ENCODE assay signal across 8 cellular contexts in the genomic region with DNA sequence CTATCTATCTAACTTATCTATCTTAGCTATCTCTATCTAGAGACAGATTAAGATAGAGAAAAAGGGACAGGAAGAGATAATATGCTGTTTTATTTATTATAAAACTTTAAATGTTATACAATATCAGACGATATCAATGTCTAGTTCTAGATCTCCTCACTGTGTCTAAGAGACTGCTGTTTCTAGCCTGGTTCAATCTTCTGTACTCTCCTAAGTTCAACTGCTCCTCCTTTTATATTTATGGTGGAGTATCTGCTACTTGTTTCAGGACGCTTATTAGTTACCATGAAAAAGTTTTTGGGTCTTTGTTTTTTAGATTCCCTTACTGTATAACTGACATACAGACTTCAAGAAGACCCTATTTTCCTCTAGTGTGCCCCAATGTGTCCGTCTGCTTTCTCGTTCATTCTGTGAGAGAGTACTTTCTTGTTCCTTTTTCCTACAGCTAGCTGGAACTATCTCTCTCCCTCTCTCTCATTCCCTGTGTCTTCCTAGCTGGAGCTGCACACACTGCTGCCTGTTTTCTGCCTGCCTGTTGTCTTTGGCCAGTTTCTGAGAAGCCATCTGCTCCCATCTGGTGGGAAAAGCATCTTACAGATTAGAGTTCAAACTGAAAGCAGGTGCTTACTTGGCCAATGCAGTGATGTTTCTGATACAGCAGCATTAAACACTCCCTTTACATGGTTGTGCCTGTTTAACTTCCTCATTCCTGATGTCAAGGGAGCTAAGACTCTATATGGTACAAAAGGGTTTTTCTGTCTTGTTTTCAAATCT. TPM values are rescaled to one million over a fixed set of nuclear protein-coding genes. Genes with fewer than 3 reads are reported as not detected.
A peak's percentile ranks its signal among the peaks of the same experiment; 100 is the strongest.
DNase-seq lines count a peak whose midpoint lies in the region; ATAC-seq, FAIRE-seq and TF ChIP-seq lines count a peak whose summit lies in the region.

No MANE protein-coding gene starts in this region.

- no peak for TF ChIP-seq POLR2A in adrenal gland (IDR thresholded peaks at IDR 0.05)

- no peaks in the 10 kb centered on the region for H3K36me3 Mint-ChIP-seq in T-helper 1 cell treated with Interleukin-12 subunit alpha and Interleukin-12 subunit beta and Interleukin-4 antibody, amounts not matched to agents 30 μg/mL and 1 μg/mL, for 36 hours (ENCODE audit: low read depth)
- H3K36me3 Mint-ChIP-seq in natural killer cell treated with Interleukin-12 subunit alpha and Interleukin-12 subunit beta and Interleukin-15 and Interleukin-18, amount 100 ng/mL, for 72 hours: no peaks in the 10 kb centered on the region

- H3K27me3 ChIP-seq in BE2C (peaks cover 19% of the 10 kb centered on the region), adrenal gland (no peaks in the 10 kb centered on the region)

- no peaks in the 10 kb centered on the region for H3K36me3 ChIP-seq in BE2C
- no peaks in the 10 kb centered on the region for H3K36me3 ChIP-seq in adrenal gland (replicated peaks in 1 of 2)

- no peaks in the 10 kb centered on the region for H3K9me3 Mint-ChIP-seq in T-helper 1 cell treated with Interleukin-12 subunit alpha and Interleukin-12 subunit beta and Interleukin-4 antibody, amounts not matched to agents 30 μg/mL and 1 μg/mL, for 36 hours
- no peaks in the 10 kb centered on the region for H3K9me3 Mint-ChIP-seq in natural killer cell treated with Interleukin-12 subunit alpha and Interleukin-12 subunit beta and Interleukin-15 and Interleukin-18, amount 100 ng/mL, for 72 hours

- WGBS in adrenal gland, 4 donors: 26 to 30% (median 29%) methylated on average over 4 of the region's 4 CpGs

- H3K27ac ChIP-seq in adrenal gland: no peak overlapping the region

- peaks cover 3% of the 10 kb centered on the region for H3K27me3 Mint-ChIP-seq in T-helper 1 cell treated with Interleukin-12 subunit alpha and Interleukin-12 subunit beta and Interleukin-4 antibody, amounts not matched to agents 30 μg/mL and 1 μg/mL, for 36 hours (ENCODE audit: low read depth)
- no peaks in the 10 kb centered on the region for H3K27me3 Mint-ChIP-seq in natural killer cell treated with Interleukin-12 subunit alpha and Interleukin-12 subunit beta and Interleukin-15 and Interleukin-18, amount 100 ng/mL, for 72 hours

- TF ChIP-seq CTCF in BE2C (IDR thresholded peaks at IDR 0.05; ENCODE audit: low read depth, low read length): no peak
- no peak for TF ChIP-seq CTCF in adrenal gland (IDR thresholded peaks at IDR 0.05)

- no peaks in the 10 kb centered on the region for H3K9me3 ChIP-seq in BE2C
- H3K9me3 ChIP-seq in adrenal gland (replicated peaks in 1 of 3): no peaks in the 10 kb centered on the region

- ATAC-seq in HG03439 (IDR thresholded peaks at IDR 0.05; ENCODE audit: unreplicated experiment): peak; percentile 40
- ATAC-seq in natural killer cell treated with Interleukin-12 subunit alpha and Interleukin-12 subunit beta and Interleukin-15 and Interleukin-18, amount 100 ng/mL, for 72 hours: no peak

- no peak overlapping the region for H3K27ac Mint-ChIP-seq in T-helper 1 cell treated with Interleukin-12 subunit alpha and Interleukin-12 subunit beta and Interleukin-4 antibody, amounts not matched to agents 30 μg/mL and 1 μg/mL, for 36 hours
- peak overlapping the region in 1 of 2 donors; percentile 21 for H3K27ac Mint-ChIP-seq in natural killer cell treated with Interleukin-12 subunit alpha and Interleukin-12 subunit beta and Interleukin-15 and Interleukin-18, amount 100 ng/mL, for 72 hours

- intact Hi-C loops in adrenal gland (cut with DNase I): loop anchor here (5.0 to 10.0 kb wide), 2 partner anchors 624 to 627 kb away; no protein-coding TSS in a partner anchor

- H3K4me3 Mint-ChIP-seq in T-helper 1 cell treated with Interleukin-12 subunit alpha and Interleukin-12 subunit beta and Interleukin-4 antibody, amounts not matched to agents 30 μg/mL and 1 μg/mL, for 36 hours: peak overlapping the region; percentile 63
- peak overlapping the region; percentile 22 for H3K4me3 Mint-ChIP-seq in natural killer cell treated with Interleukin-12 subunit alpha and Interleukin-12 subunit beta and Interleukin-15 and Interleukin-18, amount 100 ng/mL, for 72 hours

- DNase-seq in BE2C (peak; percentile 15), GM19239 (ENCODE audit: insufficient read length, low spot score) (no peak), kidney tubule cell (ENCODE audit: low spot score) (no peak), KG1 (lab: John Stamatoyannopoulos, UW) (no peak), adrenal gland (no peak)
- no peak for DNase-seq in natural killer cell treated with Interleukin-12 subunit alpha and Interleukin-12 subunit beta and Interleukin-15 and Interleukin-18, amount 100 ng/mL, for 72 hours (ENCODE audit: low spot score)

- peak; percentile 28 for FAIRE-seq in GM19239 (lab: Jason Lieb, UNC)

- H3K4me1 Mint-ChIP-seq in T-helper 1 cell treated with Interleukin-12 subunit alpha and Interleukin-12 subunit beta and Interleukin-4 antibody, amounts not matched to agents 30 μg/mL and 1 μg/mL, for 36 hours (ENCODE audit: low read depth): peaks cover 18% of the 10 kb centered on the region
- peaks cover 10 to 20% of the 10 kb centered on the region in 2 donors for H3K4me1 Mint-ChIP-seq in natural killer cell treated with Interleukin-12 subunit alpha and Interleukin-12 subunit beta and Interleukin-15 and Interleukin-18, amount 100 ng/mL, for 72 hours (ENCODE audit: low read depth in 2 of 2)

- H3K4me3 ChIP-seq in BE2C (ENCODE audit: low read depth, low read length) (no peak overlapping the region), adrenal gland (no peak overlapping the region)

- H3K4me1 ChIP-seq in BE2C (no peaks in the 10 kb centered on the region), adrenal gland (replicated peaks in 1 of 2) (no peaks in the 10 kb centered on the region)

RNA-seq across cellular contexts. Expression of gene ARL4A, which starts 49.4 kb away (rescaled TPM):
- polyA plus RNA-seq in BE2C (2012; ENCODE audit: insufficient read depth, insufficient read length, low read depth): 5.4 TPM
- 10 to 100 TPM in 1 of 2 donors, 1 to 10 TPM in 1; 9.4 to 16.3 TPM for total RNA-seq in natural killer cell treated with Interleukin-12 subunit alpha and Interleukin-12 subunit beta and Interleukin-15 and Interleukin-18, amount 100 ng/mL, for 72 hours
- 10 to 100 TPM in 4 of 8 donors, 1 to 10 TPM in 4; 8.9 to 27.8 (median 10.1) TPM for total RNA-seq in adrenal gland
- 10 to 100 TPM in 1 of 3 donors, 1 to 10 TPM in 2; 7.7 to 12.4 (median 8.1) TPM for polyA plus RNA-seq in adrenal gland
